30 cellular contexts compared by ENCODE assay signal in the genomic region with DNA sequence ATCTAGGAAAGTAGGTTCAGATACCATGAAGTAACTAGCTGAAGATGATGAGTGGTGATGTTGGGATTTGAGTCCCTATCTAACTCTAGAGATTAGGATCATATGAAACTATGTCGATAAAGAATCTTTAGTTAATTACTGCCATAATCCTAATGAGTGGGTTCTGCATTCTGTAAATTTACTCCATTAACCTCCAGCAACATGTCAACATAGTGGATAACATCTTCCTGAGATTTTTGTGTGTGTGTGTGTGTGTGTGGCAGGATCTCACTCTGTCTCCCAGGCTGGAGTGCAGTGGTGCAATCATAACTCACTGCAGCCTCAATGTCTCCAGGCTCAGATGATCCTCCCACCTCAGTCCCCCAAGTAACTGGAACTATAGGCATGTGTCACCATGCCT.
"Had no signal": no experiment of that assay in that cellular context is flagged by ENCODE, and none has a peak within 500 bp of the region (broad histone marks: within the 10 kb centered on the region; RNA-seq: fewer than 3 reads in every experiment).

No MANE protein-coding gene starts in this region.

- H3K9me3 ChIP-seq: adrenal gland, ascending aorta, body of pancreas, breast epithelium had no signal

- H3K4me3 ChIP-seq: adrenal gland, ascending aorta, body of pancreas, breast epithelium, cardiac muscle cell had no signal

- DNase-seq: activated effector memory CD4-positive, alpha-beta T cell treated with anti-CD3 and anti-CD28 coated beads, Interleukin-2, amount 50 U/mL, for 16 hours; activated effector memory CD4-positive, alpha-beta T cell treated with Interleukin-2 at 50 U/mL for 16 hours; activated gamma-delta T cell; activated gamma-delta T cell treated with Interleukin-2 at 50 U/mL for 16 hours; activated naive CD4-positive, alpha-beta T cell; activated naive CD4-positive, alpha-beta T cell treated with anti-CD3 and anti-CD28 coated beads for 36 hours; activated naive CD4-positive, alpha-beta T cell treated with anti-CD3 and anti-CD28 coated beads, Interleukin-2, amount 10 ng/mL, durations not matched to agents 7 days and 5 days; activated naive CD4-positive, alpha-beta T cell treated with anti-CD3 and anti-CD28 coated beads, Interleukin-2, amount 50 U/mL, for 16 hours; activated naive CD4-positive, alpha-beta T cell treated with Interleukin-2 at 50 U/mL for 16 hours; activated naive CD8-positive, alpha-beta T cell treated with anti-CD3 and anti-CD28 coated beads for 36 hours; activated naive CD8-positive, alpha-beta T cell treated with anti-CD3 and anti-CD28 coated beads, Interleukin-2, amount 10 ng/mL, durations not matched to agents 7 days and 5 days; activated naive CD8-positive, alpha-beta T cell treated with anti-CD3 and anti-CD28 coated beads, Interleukin-2, amount 50 U/mL, for 24 hours; activated T-cell treated with anti-CD3 and anti-CD28 coated beads, Interleukin-2, amount 50 U/mL, for 4 hours; activated T-cell treated with anti-CD3 and anti-CD28 coated beads, Interleukin-2, amount 50 U/mL, for 48 hours; activated T-cell treated with anti-CD3 and anti-CD28 coated beads, Interleukin-2, amount 50 U/mL, for 72 hours; adrenal gland; amniotic stem cell; amygdala; anterior cingulate cortex; aorta; body of pancreas; brain microvascular endothelial cell; caudate nucleus; central memory CD4-positive, alpha-beta T cell; cerebellar nuclear complex had no signal

- H3K27ac ChIP-seq: adrenal gland, ascending aorta, body of pancreas, brain microvascular endothelial cell, breast epithelium, cardiac muscle cell had no signal

- H3K36me3 ChIP-seq: adrenal gland, ascending aorta, brain microvascular endothelial cell, breast epithelium, cardiac muscle cell had no signal

- ATAC-seq: activated naive CD4-positive, alpha-beta T cell treated with anti-CD3 and anti-CD28 coated beads, Interleukin-2, amount 50 U/mL, for 72 hours; activated naive CD8-positive, alpha-beta T cell treated with anti-CD3 and anti-CD28 coated beads, Interleukin-2, amount 50 U/mL, for 24 hours; activated T-cell treated with anti-CD3 and anti-CD28 coated beads, Interleukin-2, amount 50 U/mL, for 4 hours; activated T-cell treated with anti-CD3 and anti-CD28 coated beads, Interleukin-2, amount 50 U/mL, for 72 hours; activated T-helper 17 cell treated with anti-CD3 and anti-CD28 coated beads, Interleukin-2, amount 50 U/mL, for 72 hours; body of pancreas had no signal

- H3K4me1 ChIP-seq: adrenal gland, ascending aorta, body of pancreas, breast epithelium had no signal

- H3K27me3 ChIP-seq: adrenal gland, ascending aorta, body of pancreas, brain microvascular endothelial cell, breast epithelium, cardiac muscle cell had no signal
